ENCODE assay signal across 10 cellular contexts in genomic region chr6:46044876-46045617, GRCh38. TPM values are rescaled to one million over a fixed set of nuclear protein-coding genes. Genes with fewer than 3 reads are reported as not detected.
A peak's percentile ranks its signal among the peaks of the same experiment; 100 is the strongest.
DNase-seq lines count a peak whose midpoint lies in the region; ATAC-seq and TF ChIP-seq lines count a peak whose summit lies in the region.
"Had no signal": no experiment of that assay in that cellular context is flagged by ENCODE, and none has a peak within 500 bp of the region (broad histone marks: within the 10 kb centered on the region; RNA-seq: fewer than 3 reads in every experiment).

No MANE protein-coding gene starts in this region.

- H3K4me1 ChIP-seq in mucosa of descending colon (ENCODE audit: low read depth), result no peaks in the 10 kb centered on the region

- TF ChIP-seq CTCF in cardiac fibroblast (IDR thresholded peaks at IDR 0.05; ENCODE audit: low read depth, low read length), result no peak
- TF ChIP-seq CTCF in mucosa of descending colon (IDR thresholded peaks at IDR 0.05), result no peak

- H3K4me3 ChIP-seq in cardiac fibroblast (replicated peaks in 1 of 2; ENCODE audit: low read depth in 2 of 2, low read length in 2 of 2) (no peak overlapping the region), mucosa of descending colon (no peak overlapping the region)
- H3K4me3 ChIP-seq: GM12878 had no signal

- ATAC-seq in mucosa of descending colon (peak; percentile 88), HG02588 (IDR thresholded peaks at IDR 0.05; ENCODE audit: unreplicated experiment) (no peak)
- ATAC-seq: GM12878 had no signal

- no peaks in the 10 kb centered on the region for H3K36me3 ChIP-seq in mucosa of descending colon (ENCODE audit: low read depth)

- DNase-seq in AG08396 (ENCODE audit: low spot score) (peak; percentile 61), Kasumi-1 (lab: John Stamatoyannopoulos, UW) (peak; percentile 41 to 60), cardiac fibroblast (ENCODE audit: low read depth in 2 of 2) (peak; percentile 87 to 96), mucosa of descending colon (no peak), cortex of kidney (lab: John Stamatoyannopoulos, UW) (no peak), NCI-H748 treated with DMSO at 0.1 percent for 48 hours (lab: John Stamatoyannopoulos, UW) (no peak)
- no peak for DNase-seq in central memory CD4-positive, alpha-beta T cell
- DNase-seq: NCI-H146 had no signal

- no peaks in the 10 kb centered on the region for H3K9me3 ChIP-seq in mucosa of descending colon

- intact Hi-C loops in mucosa of descending colon (cut with DNase I, micrococcal nuclease), result no loop called here

RNA-seq across cellular contexts. Expression of gene CLIC5, which starts 29.4 kb away (rescaled TPM):
- 100 to 1,000 TPM; 149 to 242 (median 215) TPM for total RNA-seq in mucosa of descending colon
- total RNA-seq: GM12878 had no signal

Comparison
In these comparisons a context has a peak if more than half of its experiments do, and no peak if none do; other contexts are left out.
1. DNase-seq: peak in AG08396 (single experiment), Kasumi-1 (2 of 2) and cardiac fibroblast (2 of 2); none in mucosa of descending colon (0 of 3), cortex of kidney (single experiment), NCI-H748 treated with DMSO at 0.1 percent for 48 hours (single experiment) and central memory CD4-positive, alpha-beta T cell (single experiment).